Comparison of ENCODE assay signal across 9 cellular contexts in genomic region chr17:79586131-79586530, GRCh38. TPM values are rescaled to one million over a fixed set of nuclear protein-coding genes. Genes with fewer than 3 reads are reported as not detected.
"Had no signal": no experiment of that assay in that cellular context is flagged by ENCODE, and none has a peak within 500 bp of the region (broad histone marks: within the 10 kb centered on the region; RNA-seq: fewer than 3 reads in every experiment).

No MANE protein-coding gene starts in this region.

- H2AFZ ChIP-seq: GM23248, GM23338 had no signal

- H3K9me3 ChIP-seq: HAP-1 had no signal

- H3K4me1 ChIP-seq: HAP-1 had no signal

- DNase-seq: GM23248, GOT3, H7, H9, HCEC 1CT, HFFc6 had no signal

- ATAC-seq: GM23338, HCT116 had no signal

- H3K9me3 Mint-ChIP-seq: GM23338, H9 had no signal

- H3K4me3 ChIP-seq: GM23248, GM23338, HAP-1 had no signal

- H3K27ac Mint-ChIP-seq: GM23338, H9, HFFc6 had no signal

- H3K4me2 ChIP-seq: GM23338 had no signal

- H3K27ac ChIP-seq: GM23248 had no signal

- H3K4me3 Mint-ChIP-seq: GM23338, H9, HFFc6 had no signal

- H3K36me3 ChIP-seq: HAP-1 had no signal

- H3K9ac ChIP-seq: GM23248 had no signal

RNA-seq across cellular contexts. Expression of gene RBFOX3, which starts 24.7 kb away (rescaled TPM):
- total RNA-seq: GM23248, HFFc6 had no signal
- polyA plus RNA-seq: GM23248 had no signal
